ENCODE assay signal across 1 cellular context in the genomic region with DNA sequence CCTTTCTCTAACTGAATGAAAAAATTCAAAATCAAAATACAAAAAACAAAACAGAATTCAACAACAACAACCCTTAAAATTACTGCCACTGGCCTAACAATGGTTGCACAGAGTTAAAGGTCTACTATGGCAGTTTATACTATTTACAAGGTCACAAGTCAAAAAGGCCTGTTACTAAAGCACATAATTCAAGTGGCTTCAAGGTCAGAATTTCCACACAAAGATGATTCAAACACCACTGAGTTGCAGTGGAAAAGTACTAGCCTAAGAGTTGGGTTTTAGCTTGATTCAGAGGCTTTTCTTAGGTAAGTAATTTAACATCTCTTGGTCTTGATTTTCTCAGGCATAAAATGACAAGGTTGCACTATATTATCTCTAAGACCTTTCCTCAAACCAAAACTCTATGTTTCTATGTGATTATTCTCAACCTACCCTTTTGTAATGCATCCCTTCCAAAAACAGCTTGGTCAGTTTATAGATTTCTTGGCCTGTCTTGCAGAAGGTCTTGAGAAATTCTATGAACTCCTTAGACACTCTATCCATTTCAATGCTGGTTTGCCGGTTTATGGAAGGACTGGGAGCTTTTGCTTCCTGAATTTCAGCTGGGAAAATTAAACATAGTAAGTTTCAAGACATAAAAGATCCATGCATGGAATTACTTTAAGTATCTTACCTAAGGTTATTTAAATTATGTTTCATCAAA.
TF ChIP-seq lines count a peak whose summit lies in the region.

No MANE protein-coding gene starts in this region.

TF ChIP-seq in liver, 16 proteins besides CTCF, POLR2A, EP300 and RAD21:
- peak; percentile 25 for TF ChIP-seq HNF4A (conservative IDR thresholded peaks at IDR 0.05)
